In genomic region chr20:31440012-31440659, GRCh38 we compare ENCODE assay signal across 17 cellular contexts. TPM values are rescaled to one million over a fixed set of nuclear protein-coding genes. Genes with fewer than 3 reads are reported as not detected.
DNase-seq lines count a peak whose midpoint lies in the region; ATAC-seq and TF ChIP-seq lines count a peak whose summit lies in the region.
"Had no signal": no experiment of that assay in that cellular context is flagged by ENCODE, and none has a peak within 500 bp of the region (broad histone marks: within the 10 kb centered on the region; RNA-seq: fewer than 3 reads in every experiment).

Gene DEFB123, plus strand, starts transcription at chr20:31440632. Its CDS starts 67 bp downstream, at chr20:31440699.

- H3K36me3 Mint-ChIP-seq in activated naive CD4-positive, alpha-beta T cell treated with anti-CD3 and anti-CD28 coated beads for 36 hours (ENCODE audit: low read depth) = no peaks in the 10 kb centered on the region
- H3K36me3 Mint-ChIP-seq in WTC11 (peaks cover 54% of the 10 kb centered on the region), T-cell (no peaks in the 10 kb centered on the region)
- H3K36me3 Mint-ChIP-seq: stimulated activated effector memory CD8-positive, alpha-beta T cell treated with anti-CD3 and anti-CD28 coated beads, Interleukin-12 subunit alpha, Interleukin-12 subunit beta, amount 100 ng/mL, for 72 hours had no signal

- DNase-seq in activated naive CD4-positive, alpha-beta T cell treated with anti-CD3 and anti-CD28 coated beads for 36 hours = peak; percentile 7
- DNase-seq in activated naive CD4-positive, alpha-beta T cell treated with Interleukin-2 at 50 U/mL for 16 hours = no peak
- DNase-seq in HCT116 (ENCODE audit: low read depth, low spot score) = no peak
- peak; percentile 24 for DNase-seq in WTC11 (ENCODE audit: low spot score)
- DNase-seq in stimulated activated CD4-positive, alpha-beta T cell treated with anti-CD3 and anti-CD28 coated beads, Interleukin-2, amount 100 ng/mL, for 48 hours = peak; percentile 7 to 27
- DNase-seq in T-cell = no peak
- DNase-seq in mucosa of gallbladder (ENCODE audit: low spot score) = no peak
- DNase-seq: activated B cell treated with CpG ODN at 0.5 μM for 24 hours; activated effector memory CD4-positive, alpha-beta T cell treated with Interleukin-2 at 50 U/mL for 16 hours; mesenchymal stem cell; NCI-H1048; NCI-H345 had no signal

- no peaks in the 10 kb centered on the region for H3K4me1 ChIP-seq in HCT116 (ENCODE audit: control insufficient read depth in 1 of 2, insufficient read depth in 2 of 2, low read length in 2 of 2)

- H3K9me3 Mint-ChIP-seq in activated naive CD4-positive, alpha-beta T cell treated with anti-CD3 and anti-CD28 coated beads for 36 hours = no peaks in the 10 kb centered on the region
- H3K9me3 Mint-ChIP-seq in WTC11 = peaks cover 81% of the 10 kb centered on the region
- no peaks in the 10 kb centered on the region for H3K9me3 Mint-ChIP-seq in T-cell
- H3K9me3 Mint-ChIP-seq: activated B cell treated with CpG ODN at 0.5 μM for 24 hours; stimulated activated effector memory CD8-positive, alpha-beta T cell treated with anti-CD3 and anti-CD28 coated beads, Interleukin-12 subunit alpha, Interleukin-12 subunit beta, amount 100 ng/mL, for 72 hours had no signal

- H3K9me2 ChIP-seq in HCT116 (ENCODE audit: insufficient read depth) = no peaks in the 10 kb centered on the region

- no peak within 1 kb of the TSS for H3K4me3 Mint-ChIP-seq in activated naive CD4-positive, alpha-beta T cell treated with anti-CD3 and anti-CD28 coated beads for 36 hours
- no peak within 1 kb of the TSS for H3K4me3 Mint-ChIP-seq in WTC11
- no peak within 1 kb of the TSS for H3K4me3 Mint-ChIP-seq in T-cell
- H3K4me3 Mint-ChIP-seq: activated B cell treated with CpG ODN at 0.5 μM for 24 hours; stimulated activated effector memory CD8-positive, alpha-beta T cell treated with anti-CD3 and anti-CD28 coated beads, Interleukin-12 subunit alpha, Interleukin-12 subunit beta, amount 100 ng/mL, for 72 hours had no signal

- H3K9me3 ChIP-seq in HCT116 (ENCODE audit: control insufficient read depth in 1 of 2, insufficient read depth in 1 of 2, low read depth in 1 of 2, low read length in 2 of 2) = no peaks in the 10 kb centered on the region

- POLR2A ChIA-PET in HCT116 (lab: Charles Lee) = interaction anchor here (0.7 to 1.0 kb wide), 2 partner anchors 9 to 10 kb away, joined by 3 read pairs; no protein-coding TSS in a partner anchor
- POLR2A ChIA-PET in WTC11 (lab: Charles Lee) = no interaction called here
- POLR2A ChIA-PET in T-cell (lab: Charles Lee) = no interaction called here

- ATAC-seq in HCT116 (peak; percentile 55), WTC11 (peak; percentile 30; the same call in 1 of the 2 replicates), T-cell (replicated peaks in 1 of 4) (no peak), GM21367 (IDR thresholded peaks at IDR 0.05; ENCODE audit: unreplicated experiment) (no peak)
- ATAC-seq: stimulated activated effector memory CD8-positive, alpha-beta T cell treated with anti-CD3 and anti-CD28 coated beads, Interleukin-12 subunit alpha, Interleukin-12 subunit beta, amount 100 ng/mL, for 72 hours had no signal

- peaks cover 4% of the 10 kb centered on the region for H3K27me3 Mint-ChIP-seq in activated naive CD4-positive, alpha-beta T cell treated with anti-CD3 and anti-CD28 coated beads for 36 hours (ENCODE audit: low read depth)
- H3K27me3 Mint-ChIP-seq in WTC11 (ENCODE audit: low read depth) = peaks cover 9% of the 10 kb centered on the region; the same call in 1 of the 2 replicates
- H3K27me3 Mint-ChIP-seq in T-cell = peaks cover 10 to 15% of the 10 kb centered on the region in 2 donors

- no peaks in the 10 kb centered on the region for H3K4me1 Mint-ChIP-seq in activated naive CD4-positive, alpha-beta T cell treated with anti-CD3 and anti-CD28 coated beads for 36 hours (ENCODE audit: low read depth)
- H3K4me1 Mint-ChIP-seq in WTC11 = no peaks in the 10 kb centered on the region
- no peaks in the 10 kb centered on the region for H3K4me1 Mint-ChIP-seq in T-cell
- H3K4me1 Mint-ChIP-seq: activated B cell treated with CpG ODN at 0.5 μM for 24 hours; stimulated activated effector memory CD8-positive, alpha-beta T cell treated with anti-CD3 and anti-CD28 coated beads, Interleukin-12 subunit alpha, Interleukin-12 subunit beta, amount 100 ng/mL, for 72 hours had no signal

- TF ChIP-seq CTCF in HCT116 (IDR thresholded peaks at IDR 0.05 in 2 of 3, conservative IDR thresholded peaks at IDR 0.05 in 1 of 3; ENCODE audit: borderline replicate concordance in 1 of 3, insufficient read depth in 1 of 3, low read depth in 2 of 3, low read length in 2 of 3) = peak in 2 of 3 experiments; percentile 51 to 72; a peak in 4 of 6 replicates
- TF ChIP-seq CTCF in WTC11 (IDR thresholded peaks at IDR 0.05) = 0 out of 2 replicates have a peak, but pooled peaks have one; percentile 13

- H3K27ac ChIP-seq in HCT116 (ENCODE audit: low read depth, low read length) = no peak within 1 kb of the TSS
- H3K27ac ChIP-seq: cardiac muscle cell had no signal

- H3K27ac Mint-ChIP-seq in activated naive CD4-positive, alpha-beta T cell treated with anti-CD3 and anti-CD28 coated beads for 36 hours = no peak within 1 kb of the TSS
- no peak within 1 kb of the TSS for H3K27ac Mint-ChIP-seq in WTC11
- H3K27ac Mint-ChIP-seq in T-cell = no peak within 1 kb of the TSS
- H3K27ac Mint-ChIP-seq: activated B cell treated with CpG ODN at 0.5 μM for 24 hours; stimulated activated effector memory CD8-positive, alpha-beta T cell treated with anti-CD3 and anti-CD28 coated beads, Interleukin-12 subunit alpha, Interleukin-12 subunit beta, amount 100 ng/mL, for 72 hours had no signal

- TF ChIP-seq POLR2A in HCT116 (IDR thresholded peaks at IDR 0.05; ENCODE audit: borderline replicate concordance, extremely low read depth, insufficient read depth, insufficient read length) = no peak

- intact Hi-C loops in activated naive CD4-positive, alpha-beta T cell treated with anti-CD3 and anti-CD28 coated beads for 36 hours (cut with micrococcal nuclease) = no loop called here
- intact Hi-C loops in HCT116 (cut with micrococcal nuclease) = no loop called here

- H2AFZ ChIP-seq in HCT116 (ENCODE audit: low read depth, low read length, poor library complexity, severe bottlenecking) = no peak within 1 kb of the TSS

- H3K4me3 ChIP-seq in HCT116 (replicated peaks in 1 of 2; ENCODE audit: low read depth in 1 of 2, low read length in 2 of 2) = no peak within 1 kb of the TSS
- H3K4me3 ChIP-seq: cardiac muscle cell had no signal

- H3K79me2 ChIP-seq in HCT116 (ENCODE audit: insufficient read depth, low read length) = no peaks in the 10 kb centered on the region

- no peaks in the 10 kb centered on the region for H4K20me1 ChIP-seq in HCT116 (ENCODE audit: insufficient read depth)

- no peaks in the 10 kb centered on the region for H3K27me3 ChIP-seq in HCT116 (ENCODE audit: insufficient read depth, low read length)
- H3K27me3 ChIP-seq: cardiac muscle cell had no signal

- no TSS peak for BruUV-seq in HCT116 (replicated peaks; lab: Mats Ljungman, UMichigan)

- H3K36me3 ChIP-seq in HCT116 (ENCODE audit: control insufficient read depth in 1 of 2, insufficient read depth in 2 of 2, low read length in 2 of 2) = no peaks in the 10 kb centered on the region
- H3K36me3 ChIP-seq: cardiac muscle cell had no signal

- no peak for TF ChIP-seq RAD21 in HCT116 (IDR thresholded peaks at IDR 0.05; ENCODE audit: low read depth)

- no peak within 1 kb of the TSS for H3K9ac ChIP-seq in HCT116 (ENCODE audit: low read length)

- RAD21 ChIA-PET in HCT116 (lab: Charles Lee; ENCODE audit: low non-redundant PET in 1 of 2, low total read pairs in 2 of 2, uncharacterized antibody in 2 of 2, unreplicated experiment in 2 of 2) = no interaction called here

- no peak within 1 kb of the TSS for H3K4me2 ChIP-seq in HCT116 (ENCODE audit: low read length)

- CTCF ChIA-PET in activated naive CD4-positive, alpha-beta T cell treated with anti-CD3 and anti-CD28 coated beads for 36 hours (lab: Charles Lee) = interaction anchor here (0.7 to 1.4 kb wide), 7 partner anchors 9 to 101 kb away, joined by 3 to 4 read pairs (median 3); no protein-coding TSS in a partner anchor
- CTCF ChIA-PET in HCT116 (lab: Charles Lee) = interaction anchor here (0.7 to 1.3 kb wide), 6 partner anchors 9 to 173 kb away, joined by 3 to 10 read pairs (median 7); no protein-coding TSS in a partner anchor
- CTCF ChIA-PET in WTC11 (lab: Charles Lee) = interaction anchor here (1.5 kb wide), 1 partner anchor 64 kb away, joined by 9 read pairs; no protein-coding TSS in a partner anchor
- CTCF ChIA-PET in T-cell (lab: Charles Lee) = interaction anchor here in 1 of 2 donors (0.5 to 0.6 kb wide), 2 partner anchors 8 to 20 kb away, joined by 5 read pairs; no protein-coding TSS in a partner anchor

TF ChIP-seq in WTC11, 78 proteins besides CTCF, POLR2A, EP300 and RAD21 (continues in another document):
- TF ChIP-seq TCF7 (CRISPR knock-in tag; IDR thresholded peaks at IDR 0.05; ENCODE audit: low read depth) (no peak), USF1 (CRISPR knock-in tag; IDR thresholded peaks at IDR 0.05) (no peak), HMGXB4 (CRISPR knock-in tag; IDR thresholded peaks at IDR 0.05) (no peak)

RNA-seq across cellular contexts. Expression of gene DEFB123, which starts in this region (rescaled TPM):
- total RNA-seq in activated naive CD4-positive, alpha-beta T cell treated with anti-CD3 and anti-CD28 coated beads for 36 hours = not detected
- total RNA-seq in HCT116 (2021; ENCODE audit: unreplicated experiment) (not detected), WTC11 (2021) (not detected in 3 replicates), T-cell (not detected), mucosa of gallbladder (not detected)
- polyA plus RNA-seq in HCT116 (2012) = not detected in 2 replicates
- total RNA-seq: activated B cell treated with CpG ODN at 0.5 μM for 24 hours, cardiac muscle cell, omental fat pad had no signal
- polyA plus RNA-seq: BJ, cardiac muscle cell had no signal

Comparison
In these comparisons a context has a peak if more than half of its experiments do, and no peak if none do; other contexts are left out.
1. Peak in DNase-seq in activated naive CD4-positive, alpha-beta T cell treated with anti-CD3 and anti-CD28 coated beads for 36 hours; RNA of the gene not detected or under 1 TPM.
2. Peak in ATAC-seq in HCT116; RNA of the gene not detected or under 1 TPM.
3. Peak in DNase-seq and ATAC-seq in WTC11; RNA of the gene not detected or under 1 TPM.
4. DNase-seq: peak in stimulated activated CD4-positive, alpha-beta T cell treated with anti-CD3 and anti-CD28 coated beads, Interleukin-2, amount 100 ng/mL, for 48 hours (2 of 2); none in activated naive CD4-positive, alpha-beta T cell treated with Interleukin-2 at 50 U/mL for 16 hours (single experiment), HCT116 (single experiment), T-cell (0 of 34) and mucosa of gallbladder (single experiment).